12 cellular contexts compared by ENCODE assay signal in the genomic region with DNA sequence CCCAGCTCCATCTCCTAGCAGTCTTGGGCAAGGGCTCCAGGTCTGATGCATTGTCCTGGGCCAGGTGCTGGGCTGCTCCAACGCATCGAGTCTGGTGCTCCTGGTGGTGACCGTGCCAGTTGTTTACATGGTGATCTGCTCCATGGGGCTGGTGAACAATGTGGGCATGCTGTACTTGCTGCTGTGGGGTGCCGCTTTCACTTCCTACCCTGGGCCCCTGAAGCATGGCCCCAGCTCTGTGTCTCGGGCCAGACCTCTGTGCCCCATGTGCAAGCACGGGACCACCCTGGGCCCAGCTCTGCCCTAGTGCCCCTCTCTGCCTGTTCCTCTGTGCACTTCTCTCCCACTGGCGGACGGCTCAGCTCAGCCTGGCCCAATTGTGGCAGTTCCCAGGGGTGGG.
"Had no signal": no experiment of that assay in that cellular context is flagged by ENCODE, and none has a peak within 500 bp of the region (broad histone marks: within the 10 kb centered on the region; RNA-seq: fewer than 3 reads in every experiment).

No MANE protein-coding gene starts in this region.

- DNase-seq: activated CD4-positive, alpha-beta T cell treated with anti-CD3 and anti-CD28 coated beads, Interleukin-2, amount 50 U/mL, for 48 hours; activated naive CD4-positive, alpha-beta T cell treated with anti-CD3 and anti-CD28 coated beads, Interleukin-2, amount 10 ng/mL, durations not matched to agents 7 days and 5 days; caudate nucleus; glutamatergic neuron; naive thymus-derived CD4-positive, alpha-beta T cell; nucleus accumbens; small intestine; T-helper 17 cell; WERI-Rb-1 had no signal

- H3K4me3 Mint-ChIP-seq: activated naive CD4-positive, alpha-beta T cell treated with anti-CD3 and anti-CD28 coated beads, Interleukin-2, amount 10 ng/mL, durations not matched to agents 7 days and 5 days; naive thymus-derived CD4-positive, alpha-beta T cell; stimulated activated naive CD8-positive, alpha-beta T cell treated with anti-CD3 and anti-CD28 coated beads, Interleukin-15, Interleukin-2, amounts not matched to agents 100 ng/mL and 50 ng/mL, for 24 hours; T-helper 17 cell had no signal

- FAIRE-seq: colon, endometrium, small intestine had no signal

- H3K36me3 Mint-ChIP-seq: activated naive CD4-positive, alpha-beta T cell treated with anti-CD3 and anti-CD28 coated beads, Interleukin-2, amount 10 ng/mL, durations not matched to agents 7 days and 5 days; naive thymus-derived CD4-positive, alpha-beta T cell had no signal

- H3K27me3 Mint-ChIP-seq: activated naive CD4-positive, alpha-beta T cell treated with anti-CD3 and anti-CD28 coated beads, Interleukin-2, amount 10 ng/mL, durations not matched to agents 7 days and 5 days; naive thymus-derived CD4-positive, alpha-beta T cell; stimulated activated naive CD8-positive, alpha-beta T cell treated with anti-CD3 and anti-CD28 coated beads, Interleukin-15, Interleukin-2, amounts not matched to agents 100 ng/mL and 50 ng/mL, for 24 hours; T-helper 17 cell had no signal

- H3K9me3 Mint-ChIP-seq: activated naive CD4-positive, alpha-beta T cell treated with anti-CD3 and anti-CD28 coated beads, Interleukin-2, amount 10 ng/mL, durations not matched to agents 7 days and 5 days; naive thymus-derived CD4-positive, alpha-beta T cell; stimulated activated naive CD8-positive, alpha-beta T cell treated with anti-CD3 and anti-CD28 coated beads, Interleukin-15, Interleukin-2, amounts not matched to agents 100 ng/mL and 50 ng/mL, for 24 hours had no signal

- H3K4me1 Mint-ChIP-seq: activated naive CD4-positive, alpha-beta T cell treated with anti-CD3 and anti-CD28 coated beads, Interleukin-2, amount 10 ng/mL, durations not matched to agents 7 days and 5 days; naive thymus-derived CD4-positive, alpha-beta T cell had no signal

- ATAC-seq: naive thymus-derived CD4-positive, alpha-beta T cell; T-helper 17 cell had no signal

- H3K27ac Mint-ChIP-seq: activated naive CD4-positive, alpha-beta T cell treated with anti-CD3 and anti-CD28 coated beads, Interleukin-2, amount 10 ng/mL, durations not matched to agents 7 days and 5 days; naive thymus-derived CD4-positive, alpha-beta T cell; stimulated activated naive CD8-positive, alpha-beta T cell treated with anti-CD3 and anti-CD28 coated beads, Interleukin-15, Interleukin-2, amounts not matched to agents 100 ng/mL and 50 ng/mL, for 24 hours; T-helper 17 cell had no signal
